8 cellular contexts compared by ENCODE assay signal in the genomic region with DNA sequence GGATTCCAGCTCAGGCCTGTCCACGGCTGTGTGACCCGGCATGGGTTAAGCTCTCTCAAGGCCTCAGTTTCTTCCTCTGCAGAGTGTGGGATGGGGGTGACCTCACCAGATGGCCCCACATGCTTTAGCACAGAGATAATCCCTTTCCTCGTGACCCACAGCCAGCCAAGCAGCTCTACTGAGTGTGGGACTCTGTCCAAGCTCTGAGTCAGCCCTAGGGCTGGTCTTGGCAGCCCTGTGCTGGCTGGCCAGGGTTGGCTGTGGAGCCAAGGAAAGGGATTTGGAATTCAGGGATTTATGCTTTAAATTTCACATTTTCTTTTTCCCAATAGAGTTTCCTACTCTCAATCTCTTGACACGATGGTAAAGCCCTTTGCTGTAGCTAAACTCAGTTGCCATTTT.
A peak's percentile ranks its signal among the peaks of the same experiment; 100 is the strongest.
DNase-seq lines count a peak whose midpoint lies in the region; ATAC-seq and TF ChIP-seq lines count a peak whose summit lies in the region.

No MANE protein-coding gene starts in this region.

- H3K36me3 ChIP-seq in HAP-1 (replicated peaks) = no peaks in the 10 kb centered on the region

- H3K9me3 ChIP-seq in HAP-1 = no peaks in the 10 kb centered on the region

- no peaks in the 10 kb centered on the region for H3K4me1 ChIP-seq in HAP-1

- no peak overlapping the region for H3K4me3 ChIP-seq in astrocyte of the spinal cord (ENCODE audit: low read depth, low read length)
- no peak overlapping the region for H3K4me3 ChIP-seq in skin epidermis
- no peak overlapping the region for H3K4me3 ChIP-seq in HAP-1

- no peak for TF ChIP-seq CTCF in astrocyte of the spinal cord (IDR thresholded peaks at IDR 0.05; ENCODE audit: low read depth, low read length)

- H3K27me3 ChIP-seq in HAP-1 (ENCODE audit: low read depth) = peaks cover 4% of the 10 kb centered on the region; the same call in 1 of the 2 replicates

- ATAC-seq in GM21723 (IDR thresholded peaks at IDR 0.05; ENCODE audit: unreplicated experiment) (no peak), GM21717 (IDR thresholded peaks at IDR 0.05; ENCODE audit: unreplicated experiment) (no peak), GM21390 (IDR thresholded peaks at IDR 0.05; ENCODE audit: unreplicated experiment) (no peak)

- peak overlapping the region in 19 of 21 experiments; percentile 9 to 85 (median 61) for H3K27ac ChIP-seq in skin epidermis

- DNase-seq in HK-2 (ENCODE audit: unreplicated experiment) (peak; percentile 81), astrocyte of the spinal cord (ENCODE audit: low read depth, low spot score) (peak; percentile 96), hypothalamus (lab: John Stamatoyannopoulos, UW) (peak in 46 of 51 donors; percentile 24 to 87 (median 69)), HAP-1 (ENCODE audit: low spot score in 2 of 2) (no peak)

- in situ Hi-C loops in astrocyte of the spinal cord (cut with HindIII; ENCODE audit: low sequenced_read_pairs) = no loop called here
- in situ Hi-C loops in HAP-1 (cut with MboI; ENCODE audit: low sequenced_read_pairs) = no loop called here

Comparison
In these comparisons a context has a peak if more than half of its experiments do, and no peak if none do; other contexts are left out.
1. DNase-seq: peak in HK-2 (single experiment), astrocyte of the spinal cord (single experiment) and hypothalamus (46 of 51); none in HAP-1 (0 of 2).